ENCODE assay signal across 1 cellular context in genomic region chr9:134684941-134685340, GRCh38. TPM values are rescaled to one million over a fixed set of nuclear protein-coding genes. Genes with fewer than 3 reads are reported as not detected.
"Had no signal": no experiment of that assay in that cellular context is flagged by ENCODE, and none has a peak within 500 bp of the region (broad histone marks: within the 10 kb centered on the region; RNA-seq: fewer than 3 reads in every experiment).

No MANE protein-coding gene starts in this region.

RNA-seq across cellular contexts. Expression of gene COL5A1, which starts 43.3 kb away (rescaled TPM):
- total RNA-seq: activated T-helper 2 cell treated with anti-CD3 and anti-CD28 coated beads, Interferon-gamma antibody, Interleukin-2, Interleukin-4, amounts not matched to agents 10 μg/mL and 5 μg/mL and 100 μg/mL, durations not matched to agents 14 hours and 24 hours and 36 hours had no signal
